ENCODE assay signal across 12 cellular contexts in genomic region chr13:52903320-52903719, GRCh38. TPM values are rescaled to one million over a fixed set of nuclear protein-coding genes. Genes with fewer than 3 reads are reported as not detected.
DNase-seq lines count a peak whose midpoint lies in the region; ATAC-seq, FAIRE-seq and TF ChIP-seq lines count a peak whose summit lies in the region.
"Had no signal": no experiment of that assay in that cellular context is flagged by ENCODE, and none has a peak within 500 bp of the region (broad histone marks: within the 10 kb centered on the region; RNA-seq: fewer than 3 reads in every experiment).

No MANE protein-coding gene starts in this region.

- WGBS in adrenal gland, 4 donors = 50 to 72% (median 60%) methylated on average over 4 of the region's 4 CpGs

- intact Hi-C loops in adrenal gland (cut with DNase I) = no loop called here
- intact Hi-C loops in upper lobe of right lung (cut with DNase I) = no loop called here

- TF ChIP-seq POLR2A in adrenal gland (IDR thresholded peaks at IDR 0.05) = no peak

- no peak for TF ChIP-seq CTCF in D721Med (IDR thresholded peaks at IDR 0.05; ENCODE audit: insufficient read depth, missing control alignments)
- no peak for TF ChIP-seq CTCF in adrenal gland (IDR thresholded peaks at IDR 0.05)
- TF ChIP-seq CTCF in upper lobe of right lung (IDR thresholded peaks at IDR 0.05) = no peak
- no peak for TF ChIP-seq CTCF in omental fat pad (IDR thresholded peaks at IDR 0.05)

- H3K36me3 ChIP-seq in adrenal gland (replicated peaks in 1 of 2) (no peaks in the 10 kb centered on the region), upper lobe of right lung (no peaks in the 10 kb centered on the region)
- H3K36me3 ChIP-seq: transverse colon had no signal

- no peaks in the 10 kb centered on the region for H3K9me3 ChIP-seq in adrenal gland (replicated peaks in 1 of 3)
- H3K9me3 ChIP-seq in upper lobe of right lung = no peaks in the 10 kb centered on the region
- H3K9me3 ChIP-seq: transverse colon had no signal

- H3K4me3 ChIP-seq in adrenal gland (no peak overlapping the region), upper lobe of right lung (no peak overlapping the region)
- H3K4me3 ChIP-seq: transverse colon had no signal

- H3K27me3 ChIP-seq in adrenal gland = peaks cover 17% of the 10 kb centered on the region
- H3K27me3 ChIP-seq in upper lobe of right lung = peaks cover 23% of the 10 kb centered on the region

- no peak overlapping the region for H3K27ac ChIP-seq in adrenal gland
- H3K27ac ChIP-seq in upper lobe of right lung = no peak overlapping the region
- H3K27ac ChIP-seq: transverse colon had no signal

- peak; percentile 54 for DNase-seq in D721Med (ENCODE audit: insufficient read length, low spot score)
- DNase-seq in GM19240 (ENCODE audit: insufficient read length, low spot score) = peak; percentile 31
- no peak for DNase-seq in HK-2 (ENCODE audit: unreplicated experiment)
- no peak for DNase-seq in adrenal gland
- no peak for DNase-seq in upper lobe of right lung
- no peak for DNase-seq in omental fat pad (ENCODE audit: low spot score)
- DNase-seq: NCI-H1105 treated with DMSO at 0.1 percent for 48 hours, transverse colon had no signal

- H3K4me1 ChIP-seq in adrenal gland (replicated peaks in 1 of 2) (no peaks in the 10 kb centered on the region), upper lobe of right lung (no peaks in the 10 kb centered on the region)
- H3K4me1 ChIP-seq: transverse colon had no signal

- FAIRE-seq in D721Med (lab: Jason Lieb, UNC) = peak; percentile 98
- FAIRE-seq: TTC549 had no signal

- ATAC-seq in HG02623 (IDR thresholded peaks at IDR 0.05; ENCODE audit: unreplicated experiment) (peak; percentile 95), HG03520 (IDR thresholded peaks at IDR 0.05; ENCODE audit: unreplicated experiment) (peak; percentile 99), upper lobe of right lung (no peak), omental fat pad (ENCODE audit: low FRiP score) (no peak)
- ATAC-seq: activated T-helper 17 cell treated with anti-CD3 and anti-CD28 coated beads, Interleukin-2, amount 50 U/mL, for 72 hours had no signal

RNA-seq across cellular contexts. Expression of gene PCDH8, which starts 54.9 kb away (rescaled TPM):
- total RNA-seq in adrenal gland (under 1 TPM in 2 of 8 donors, not detected in 6; 0.07 to 0.14 TPM), upper lobe of right lung (not detected), omental fat pad (not detected)
- not detected for polyA plus RNA-seq in adrenal gland
- total RNA-seq: activated T-helper 17 cell treated with anti-CD3 and anti-CD28 coated beads, Interleukin-2, amount 50 U/mL, for 72 hours had no signal

Comparison
In these comparisons a context has a peak if more than half of its experiments do, and no peak if none do; other contexts are left out.
1. DNase-seq: peak in D721Med (single experiment) and GM19240 (single experiment); none in HK-2 (single experiment), adrenal gland (0 of 7), upper lobe of right lung (single experiment) and omental fat pad (single experiment).
2. ATAC-seq: peak in HG02623 (single experiment) and HG03520 (single experiment); none in upper lobe of right lung (single experiment) and omental fat pad (single experiment).